In genomic region chr12:28017873-28018255, GRCh38 we compare ENCODE assay signal across 24 cellular contexts. TPM values are rescaled to one million over a fixed set of nuclear protein-coding genes. Genes with fewer than 3 reads are reported as not detected.
DNase-seq lines count a peak whose midpoint lies in the region; ATAC-seq, FAIRE-seq and TF ChIP-seq lines count a peak whose summit lies in the region.
"Had no signal": no experiment of that assay in that cellular context is flagged by ENCODE, and none has a peak within 500 bp of the region (broad histone marks: within the 10 kb centered on the region; RNA-seq: fewer than 3 reads in every experiment).

No MANE protein-coding gene starts in this region.

- DNase-seq in COLO829 (ENCODE audit: low spot score) (peak; percentile 21), epithelial cell of esophagus (ENCODE audit: low read depth) (peak; percentile 89), foreskin keratinocyte (peak; percentile 90 to 92), DMS79 treated with DMSO at 0.1 percent for 48 hours (lab: John Stamatoyannopoulos, UW) (no peak), H54 (ENCODE audit: insufficient read length, low spot score) (no peak)
- DNase-seq: 8988T; ACHN; AML-193; BE2C; Calu3; CD4-positive, alpha-beta T cell; CD8-positive, alpha-beta memory T cell; COR-L47; DND-41; GM23248; HFFc6 had no signal

- no peak for TF ChIP-seq POLR2A in H54 (IDR thresholded peaks at IDR 0.05; ENCODE audit: low read depth, low read length)

- H3K4me3 ChIP-seq in epithelial cell of esophagus (ENCODE audit: low read length): no peak overlapping the region
- H3K4me3 ChIP-seq: A549; BLaER1 treated with 17β-estradiol and CSF1 and Interleukin-3, amounts not matched to agents 10 nM and 100 nM; GM23248; HAP-1 had no signal

- peak overlapping the region; percentile 80 for H3K27ac ChIP-seq in foreskin keratinocyte
- H3K27ac ChIP-seq: A549; BLaER1 treated with 17β-estradiol and CSF1 and Interleukin-3, amounts not matched to agents 10 nM and 100 nM; GM23248 had no signal

- no peaks in the 10 kb centered on the region for H3K27me3 ChIP-seq in foreskin keratinocyte
- H3K27me3 ChIP-seq: BE2C; BLaER1 treated with 17β-estradiol and CSF1 and Interleukin-3, amounts not matched to agents 10 nM and 100 nM had no signal

- TF ChIP-seq CTCF in epithelial cell of esophagus (IDR thresholded peaks at IDR 0.05; ENCODE audit: insufficient read depth, low read depth, low read length, missing control alignments) (no peak), foreskin keratinocyte (conservative IDR thresholded peaks at IDR 0.05) (no peak)

- peak; percentile 60 for ATAC-seq in foreskin keratinocyte
- no peak for ATAC-seq in GM19351 (IDR thresholded peaks at IDR 0.05; ENCODE audit: unreplicated experiment)
- ATAC-seq: A549 had no signal

- peaks cover 48% of the 10 kb centered on the region for H3K4me1 ChIP-seq in foreskin keratinocyte
- H3K4me1 ChIP-seq: BE2C; BLaER1 treated with 17β-estradiol and CSF1 and Interleukin-3, amounts not matched to agents 10 nM and 100 nM; HAP-1 had no signal

- FAIRE-seq in H54 (lab: Jason Lieb, UNC): no peak
- FAIRE-seq: A549, G401.6, GM12892, H1 had no signal

RNA-seq across cellular contexts. Expression of gene PTHLH, which starts 45.3 kb away (rescaled TPM):
- 301 and 338 TPM in 2 replicates for total RNA-seq in foreskin keratinocyte
- polyA plus RNA-seq in foreskin keratinocyte: 215 and 270 TPM in 2 replicates
- total RNA-seq: CD4-positive, alpha-beta T cell; H1 had no signal
- polyA plus RNA-seq: CD14-positive monocyte; CD8-positive, alpha-beta memory T cell had no signal

Comparison
In these comparisons a context has a peak if more than half of its experiments do, and no peak if none do; other contexts are left out.
1. DNase-seq: peak in COLO829 (single experiment), epithelial cell of esophagus (single experiment) and foreskin keratinocyte (2 of 2); none in DMS79 treated with DMSO at 0.1 percent for 48 hours (single experiment) and H54 (single experiment).